In genomic region chr5:140318778-140319177, GRCh38 we compare ENCODE assay signal across 18 cellular contexts. TPM values are rescaled to one million over a fixed set of nuclear protein-coding genes. Genes with fewer than 3 reads are reported as not detected.
A peak's percentile ranks its signal among the peaks of the same experiment; 100 is the strongest.
DNase-seq lines count a peak whose midpoint lies in the region; ATAC-seq and TF ChIP-seq lines count a peak whose summit lies in the region.
"Had no signal": no experiment of that assay in that cellular context is flagged by ENCODE, and none has a peak within 500 bp of the region (broad histone marks: within the 10 kb centered on the region; RNA-seq: fewer than 3 reads in every experiment).

No MANE protein-coding gene starts in this region.

- H3K27me3 ChIP-seq in right atrium auricular region = no peaks in the 10 kb centered on the region
- no peaks in the 10 kb centered on the region for H3K27me3 ChIP-seq in thyroid gland

- ATAC-seq in left colon = peak; percentile 91
- ATAC-seq in stimulated activated naive CD8-positive, alpha-beta T cell treated with anti-CD3 and anti-CD28 coated beads, Interleukin-15, Interleukin-2, amounts not matched to agents 100 U/mL and 50 U/mL, for 24 hours = no peak
- ATAC-seq: SK-N-SH treated with all-trans-retinoic acid at 6 μM for 48 hours had no signal

- H3K4me3 ChIP-seq in right atrium auricular region = no peak overlapping the region
- no peak overlapping the region for H3K4me3 ChIP-seq in thyroid gland (replicated peaks in 1 of 3)

- TF ChIP-seq CTCF in right atrium auricular region (IDR thresholded peaks at IDR 0.05) (no peak), thyroid gland (IDR thresholded peaks at IDR 0.05) (no peak)

- no peak for TF ChIP-seq POLR2A in thyroid gland (IDR thresholded peaks at IDR 0.05)

- H3K27ac ChIP-seq in right atrium auricular region = no peak overlapping the region
- peak overlapping the region in 2 of 3 donors; percentile 37 to 57 for H3K27ac ChIP-seq in thyroid gland

- WGBS in thyroid gland, 2 donors = 82 to 96% methylated on average over 5 of the region's 5 CpGs

- H3K9me3 ChIP-seq in right atrium auricular region = no peaks in the 10 kb centered on the region
- no peaks in the 10 kb centered on the region for H3K9me3 ChIP-seq in thyroid gland

- H3K36me3 ChIP-seq in right atrium auricular region (no peaks in the 10 kb centered on the region), thyroid gland (no peaks in the 10 kb centered on the region)

- intact Hi-C loops in cardiac septum (cut with DNase I) (no loop called here), left colon (cut with DNase I, micrococcal nuclease) (no loop called here), thyroid gland (cut with DNase I) (no loop called here)

- H3K4me1 ChIP-seq in right atrium auricular region = peaks cover 0 to 21% of the 10 kb centered on the region in 2 donors
- peaks cover 26 to 49% of the 10 kb centered on the region in 2 donors for H3K4me1 ChIP-seq in thyroid gland

- DNase-seq in right atrium auricular region (ENCODE audit: low spot score) (peak; percentile 32), cardiac septum (ENCODE audit: low spot score) (no peak), SW480 (ENCODE audit: low spot score) (peak; percentile 42), left colon (no peak), thyroid gland (no peak), DMS79 treated with DMSO at 0.1 percent for 48 hours (lab: John Stamatoyannopoulos, UW) (no peak), hippocampal formation (lab: John Stamatoyannopoulos, UW) (no peak)
- no peak for DNase-seq in stimulated activated naive CD8-positive, alpha-beta T cell treated with anti-CD3 and anti-CD28 coated beads, Interleukin-15, Interleukin-2, amounts not matched to agents 100 U/mL and 50 U/mL, for 24 hours
- DNase-seq: 8988T; GOT3; KG1; MV-4-11; NCI-H1930; NCI-H446; NCI-H526 treated with DMSO at 0.1 percent for 48 hours; NK-92 treated with Interleukin-12 subunit alpha and Interleukin-12 subunit beta, amount 100 ng/mL, for 24 hours; SIG-M5 had no signal

RNA-seq across cellular contexts. Expression of gene PFDN1, which starts 15.9 kb away (rescaled TPM):
- total RNA-seq in right atrium auricular region (100 to 1,000 TPM in 1 of 2 donors, 10 to 100 TPM in 1; 80.4 to 123 TPM), cardiac septum (71.7 TPM), left colon (10 to 100 TPM; 37.2 TPM), thyroid gland (100 to 1,000 TPM in 1 of 4 donors, 10 to 100 TPM in 3; 58.2 to 106 (median 87.8) TPM)

RNA-seq across cellular contexts. Expression of gene HBEGF, which starts 27.6 kb away (rescaled TPM):
- total RNA-seq in right atrium auricular region = 10 to 100 TPM; 32.2 to 60.7 TPM
- total RNA-seq in cardiac septum = 73.9 TPM
- total RNA-seq in left colon = 10 to 100 TPM; 11.4 to 11.9 TPM
- 10 to 100 TPM in 3 of 4 donors, 1 to 10 TPM in 1; 5.8 to 13.0 (median 12.6) TPM for total RNA-seq in thyroid gland

RNA-seq across cellular contexts. Expression of gene SLC4A9, which starts 41.2 kb away (rescaled TPM):
- total RNA-seq in right atrium auricular region (not detected), cardiac septum (0.19 TPM), left colon (under 1 TPM; 0.31 to 0.42 TPM), thyroid gland (under 1 TPM in 3 of 4 donors, not detected in 1; 0.29 to 0.45 (median 0.29) TPM)

Comparison
In these comparisons a context has a peak if more than half of its experiments do, and no peak if none do; other contexts are left out.
1. DNase-seq: peak in right atrium auricular region (single experiment) and SW480 (single experiment); none in cardiac septum (single experiment), left colon (0 of 2), thyroid gland (0 of 2), DMS79 treated with DMSO at 0.1 percent for 48 hours (single experiment), stimulated activated naive CD8-positive, alpha-beta T cell treated with anti-CD3 and anti-CD28 coated beads, Interleukin-15, Interleukin-2, amounts not matched to agents 100 U/mL and 50 U/mL, for 24 hours (single experiment) and hippocampal formation (0 of 2).
2. H3K27ac ChIP-seq: peak in thyroid gland (2 of 3); none in right atrium auricular region (0 of 2).